In the genomic region with DNA sequence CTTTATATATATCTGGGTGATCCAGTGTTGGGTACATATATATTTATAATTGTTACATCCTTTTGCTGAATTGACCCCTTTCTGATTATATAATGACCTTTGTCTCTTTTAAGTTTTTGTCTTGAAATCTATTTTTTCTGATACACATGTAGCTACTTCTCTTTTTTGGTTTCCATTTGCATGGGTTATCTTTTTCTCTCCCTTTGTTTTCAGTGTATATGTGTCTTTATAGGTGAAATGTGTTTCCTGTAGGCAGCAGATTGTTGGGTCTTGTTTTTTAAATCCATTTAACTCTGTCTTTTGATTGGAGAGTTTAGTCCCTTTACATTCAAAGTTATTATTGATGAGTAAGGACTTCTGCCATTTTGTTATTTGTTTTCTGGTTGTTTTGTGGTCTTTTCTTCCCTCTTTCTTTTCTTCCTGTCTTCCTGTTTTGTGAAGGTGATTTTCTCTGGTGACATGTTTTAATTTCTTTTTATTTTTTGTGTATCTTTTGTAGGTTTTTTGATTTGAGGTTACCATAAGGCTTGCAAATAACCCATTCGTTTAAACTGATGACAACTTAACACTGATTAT, we compare ENCODE assay signal across 1 cellular context.
TF ChIP-seq lines count a peak whose summit lies in the region.

No MANE protein-coding gene starts in this region.

TF ChIP-seq in GM12878, 131 proteins besides CTCF, POLR2A, EP300 and RAD21 (continued from another document):
- TF ChIP-seq, protein P1, sequence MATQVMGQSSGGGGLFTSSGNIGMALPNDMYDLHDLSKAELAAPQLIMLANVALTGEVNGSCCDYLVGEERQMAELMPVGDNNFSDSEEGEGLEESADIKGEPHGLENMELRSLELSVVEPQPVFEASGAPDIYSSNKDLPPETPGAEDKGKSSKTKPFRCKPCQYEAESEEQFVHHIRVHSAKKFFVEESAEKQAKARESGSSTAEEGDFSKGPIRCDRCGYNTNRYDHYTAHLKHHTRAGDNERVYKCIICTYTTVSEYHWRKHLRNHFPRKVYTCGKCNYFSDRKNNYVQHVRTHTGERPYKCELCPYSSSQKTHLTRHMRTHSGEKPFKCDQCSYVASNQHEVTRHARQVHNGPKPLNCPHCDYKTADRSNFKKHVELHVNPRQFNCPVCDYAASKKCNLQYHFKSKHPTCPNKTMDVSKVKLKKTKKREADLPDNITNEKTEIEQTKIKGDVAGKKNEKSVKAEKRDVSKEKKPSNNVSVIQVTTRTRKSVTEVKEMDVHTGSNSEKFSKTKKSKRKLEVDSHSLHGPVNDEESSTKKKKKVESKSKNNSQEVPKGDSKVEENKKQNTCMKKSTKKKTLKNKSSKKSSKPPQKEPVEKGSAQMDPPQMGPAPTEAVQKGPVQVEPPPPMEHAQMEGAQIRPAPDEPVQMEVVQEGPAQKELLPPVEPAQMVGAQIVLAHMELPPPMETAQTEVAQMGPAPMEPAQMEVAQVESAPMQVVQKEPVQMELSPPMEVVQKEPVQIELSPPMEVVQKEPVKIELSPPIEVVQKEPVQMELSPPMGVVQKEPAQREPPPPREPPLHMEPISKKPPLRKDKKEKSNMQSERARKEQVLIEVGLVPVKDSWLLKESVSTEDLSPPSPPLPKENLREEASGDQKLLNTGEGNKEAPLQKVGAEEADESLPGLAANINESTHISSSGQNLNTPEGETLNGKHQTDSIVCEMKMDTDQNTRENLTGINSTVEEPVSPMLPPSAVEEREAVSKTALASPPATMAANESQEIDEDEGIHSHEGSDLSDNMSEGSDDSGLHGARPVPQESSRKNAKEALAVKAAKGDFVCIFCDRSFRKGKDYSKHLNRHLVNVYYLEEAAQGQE (IDR thresholded peaks at IDR 0.05; ENCODE audit: low read depth, low read length), result no peak
- no peak for TF ChIP-seq CBFB (IDR thresholded peaks at IDR 0.05; ENCODE audit: low read depth)
- TF ChIP-seq NR2F1 (conservative IDR thresholded peaks at IDR 0.05), result peak; percentile 69
- TF ChIP-seq ZNF207 (IDR thresholded peaks at IDR 0.05; ENCODE audit: borderline replicate concordance), result no peak
- TF ChIP-seq CHD1 (IDR thresholded peaks at IDR 0.05; ENCODE audit: low read depth, low read length), result no peak
- TF ChIP-seq SRF (IDR thresholded peaks at IDR 0.05; ENCODE audit: low read depth in 2 of 2, low read length in 2 of 2), result no peak
- no peak for TF ChIP-seq HCFC1 (IDR thresholded peaks at IDR 0.05; ENCODE audit: low read length)
- TF ChIP-seq CREM (IDR thresholded peaks at IDR 0.05; ENCODE audit: low read depth), result no peak
- TF ChIP-seq NBN (IDR thresholded peaks at IDR 0.05), result peak; percentile 52; the same call in 1 of the 2 replicates
- TF ChIP-seq JUND (IDR thresholded peaks at IDR 0.05; ENCODE audit: low read depth, low read length), result no peak
- no peak for TF ChIP-seq POLR2AphosphoS2 (IDR thresholded peaks at IDR 0.05; ENCODE audit: low read depth, low read length)
- TF ChIP-seq YBX1 (IDR thresholded peaks at IDR 0.05), result 0 out of 2 replicates have a peak, but pooled peaks have one; percentile 59
- TF ChIP-seq SUZ12 (IDR thresholded peaks at IDR 0.05; ENCODE audit: unreplicated experiment), result no peak
- no peak for TF ChIP-seq PAX5 (IDR thresholded peaks at IDR 0.05; ENCODE audit: borderline replicate concordance, low read depth, low read length)
- no peak for TF ChIP-seq ETV6 (conservative IDR thresholded peaks at IDR 0.05 in 1 of 2, IDR thresholded peaks at IDR 0.05 in 1 of 2; ENCODE audit: borderline replicate concordance in 1 of 2, low read depth in 1 of 2)
- no peak for TF ChIP-seq KLF5 (IDR thresholded peaks at IDR 0.05; ENCODE audit: partially characterized antibody)
- TF ChIP-seq, protein P2, sequence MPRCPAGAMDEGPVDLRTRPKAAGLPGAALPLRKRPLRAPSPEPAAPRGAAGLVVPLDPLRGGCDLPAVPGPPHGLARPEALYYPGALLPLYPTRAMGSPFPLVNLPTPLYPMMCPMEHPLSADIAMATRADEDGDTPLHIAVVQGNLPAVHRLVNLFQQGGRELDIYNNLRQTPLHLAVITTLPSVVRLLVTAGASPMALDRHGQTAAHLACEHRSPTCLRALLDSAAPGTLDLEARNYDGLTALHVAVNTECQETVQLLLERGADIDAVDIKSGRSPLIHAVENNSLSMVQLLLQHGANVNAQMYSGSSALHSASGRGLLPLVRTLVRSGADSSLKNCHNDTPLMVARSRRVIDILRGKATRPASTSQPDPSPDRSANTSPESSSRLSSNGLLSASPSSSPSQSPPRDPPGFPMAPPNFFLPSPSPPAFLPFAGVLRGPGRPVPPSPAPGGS (IDR thresholded peaks at IDR 0.05; ENCODE audit: borderline replicate concordance, insufficient read depth, low read depth, low read length, poor library complexity, severe bottlenecking), result no peak
- no peak for TF ChIP-seq MEF2B (IDR thresholded peaks at IDR 0.05; ENCODE audit: partially characterized antibody, poor library complexity, severe bottlenecking)
- no peak for TF ChIP-seq POU2F2 (IDR thresholded peaks at IDR 0.05; ENCODE audit: borderline replicate concordance, low read depth, low read length)
- TF ChIP-seq MXI1 (IDR thresholded peaks at IDR 0.05; ENCODE audit: low read depth, low read length), result no peak
- TF ChIP-seq MTA3 (IDR thresholded peaks at IDR 0.05; ENCODE audit: borderline replicate concordance, low read length), result no peak
- TF ChIP-seq, protein P3, sequence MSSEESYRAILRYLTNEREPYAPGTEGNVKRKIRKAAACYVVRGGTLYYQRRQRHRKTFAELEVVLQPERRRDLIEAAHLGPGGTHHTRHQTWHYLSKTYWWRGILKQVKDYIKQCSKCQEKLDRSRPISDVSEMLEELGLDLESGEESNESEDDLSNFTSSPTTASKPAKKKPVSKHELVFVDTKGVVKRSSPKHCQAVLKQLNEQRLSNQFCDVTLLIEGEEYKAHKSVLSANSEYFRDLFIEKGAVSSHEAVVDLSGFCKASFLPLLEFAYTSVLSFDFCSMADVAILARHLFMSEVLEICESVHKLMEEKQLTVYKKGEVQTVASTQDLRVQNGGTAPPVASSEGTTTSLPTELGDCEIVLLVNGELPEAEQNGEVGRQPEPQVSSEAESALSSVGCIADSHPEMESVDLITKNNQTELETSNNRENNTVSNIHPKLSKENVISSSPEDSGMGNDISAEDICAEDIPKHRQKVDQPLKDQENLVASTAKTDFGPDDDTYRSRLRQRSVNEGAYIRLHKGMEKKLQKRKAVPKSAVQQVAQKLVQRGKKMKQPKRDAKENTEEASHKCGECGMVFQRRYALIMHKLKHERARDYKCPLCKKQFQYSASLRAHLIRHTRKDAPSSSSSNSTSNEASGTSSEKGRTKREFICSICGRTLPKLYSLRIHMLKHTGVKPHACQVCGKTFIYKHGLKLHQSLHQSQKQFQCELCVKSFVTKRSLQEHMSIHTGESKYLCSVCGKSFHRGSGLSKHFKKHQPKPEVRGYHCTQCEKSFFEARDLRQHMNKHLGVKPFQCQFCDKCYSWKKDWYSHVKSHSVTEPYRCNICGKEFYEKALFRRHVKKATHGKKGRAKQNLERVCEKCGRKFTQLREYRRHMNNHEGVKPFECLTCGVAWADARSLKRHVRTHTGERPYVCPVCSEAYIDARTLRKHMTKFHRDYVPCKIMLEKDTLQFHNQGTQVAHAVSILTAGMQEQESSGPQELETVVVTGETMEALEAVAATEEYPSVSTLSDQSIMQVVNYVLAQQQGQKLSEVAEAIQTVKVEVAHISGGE (CRISPR knock-in tag; IDR thresholded peaks at IDR 0.05), result no peak
- no peak for TF ChIP-seq HDAC6 (IDR thresholded peaks at IDR 0.05; ENCODE audit: unreplicated experiment)
- TF ChIP-seq MTA2 (IDR thresholded peaks at IDR 0.05; ENCODE audit: low read depth), result no peak
- no peak for TF ChIP-seq SMC3 (IDR thresholded peaks at IDR 0.05; ENCODE audit: borderline replicate concordance, low read length)
- no peak for TF ChIP-seq NRF1 (conservative IDR thresholded peaks at IDR 0.05; ENCODE audit: low read depth, low read length)
- no peak for TF ChIP-seq YY1 (IDR thresholded peaks at IDR 0.05; ENCODE audit: low read depth, low read length)
- TF ChIP-seq FOS (IDR thresholded peaks at IDR 0.05; ENCODE audit: borderline replicate concordance, extremely low read depth, insufficient read length), result no peak
- TF ChIP-seq, protein P4, sequence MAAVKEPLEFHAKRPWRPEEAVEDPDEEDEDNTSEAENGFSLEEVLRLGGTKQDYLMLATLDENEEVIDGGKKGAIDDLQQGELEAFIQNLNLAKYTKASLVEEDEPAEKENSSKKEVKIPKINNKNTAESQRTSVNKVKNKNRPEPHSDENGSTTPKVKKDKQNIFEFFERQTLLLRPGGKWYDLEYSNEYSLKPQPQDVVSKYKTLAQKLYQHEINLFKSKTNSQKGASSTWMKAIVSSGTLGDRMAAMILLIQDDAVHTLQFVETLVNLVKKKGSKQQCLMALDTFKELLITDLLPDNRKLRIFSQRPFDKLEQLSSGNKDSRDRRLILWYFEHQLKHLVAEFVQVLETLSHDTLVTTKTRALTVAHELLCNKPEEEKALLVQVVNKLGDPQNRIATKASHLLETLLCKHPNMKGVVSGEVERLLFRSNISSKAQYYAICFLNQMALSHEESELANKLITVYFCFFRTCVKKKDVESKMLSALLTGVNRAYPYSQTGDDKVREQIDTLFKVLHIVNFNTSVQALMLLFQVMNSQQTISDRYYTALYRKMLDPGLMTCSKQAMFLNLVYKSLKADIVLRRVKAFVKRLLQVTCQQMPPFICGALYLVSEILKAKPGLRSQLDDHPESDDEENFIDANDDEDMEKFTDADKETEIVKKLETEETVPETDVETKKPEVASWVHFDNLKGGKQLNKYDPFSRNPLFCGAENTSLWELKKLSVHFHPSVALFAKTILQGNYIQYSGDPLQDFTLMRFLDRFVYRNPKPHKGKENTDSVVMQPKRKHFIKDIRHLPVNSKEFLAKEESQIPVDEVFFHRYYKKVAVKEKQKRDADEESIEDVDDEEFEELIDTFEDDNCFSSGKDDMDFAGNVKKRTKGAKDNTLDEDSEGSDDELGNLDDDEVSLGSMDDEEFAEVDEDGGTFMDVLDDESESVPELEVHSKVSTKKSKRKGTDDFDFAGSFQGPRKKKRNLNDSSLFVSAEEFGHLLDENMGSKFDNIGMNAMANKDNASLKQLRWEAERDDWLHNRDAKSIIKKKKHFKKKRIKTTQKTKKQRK (IDR thresholded peaks at IDR 0.05; ENCODE audit: low read depth, low read length), result no peak
- TF ChIP-seq KAT2A (conservative IDR thresholded peaks at IDR 0.05; ENCODE audit: control insufficient read depth, low read depth, low read length), result no peak
